In the genomic region with DNA sequence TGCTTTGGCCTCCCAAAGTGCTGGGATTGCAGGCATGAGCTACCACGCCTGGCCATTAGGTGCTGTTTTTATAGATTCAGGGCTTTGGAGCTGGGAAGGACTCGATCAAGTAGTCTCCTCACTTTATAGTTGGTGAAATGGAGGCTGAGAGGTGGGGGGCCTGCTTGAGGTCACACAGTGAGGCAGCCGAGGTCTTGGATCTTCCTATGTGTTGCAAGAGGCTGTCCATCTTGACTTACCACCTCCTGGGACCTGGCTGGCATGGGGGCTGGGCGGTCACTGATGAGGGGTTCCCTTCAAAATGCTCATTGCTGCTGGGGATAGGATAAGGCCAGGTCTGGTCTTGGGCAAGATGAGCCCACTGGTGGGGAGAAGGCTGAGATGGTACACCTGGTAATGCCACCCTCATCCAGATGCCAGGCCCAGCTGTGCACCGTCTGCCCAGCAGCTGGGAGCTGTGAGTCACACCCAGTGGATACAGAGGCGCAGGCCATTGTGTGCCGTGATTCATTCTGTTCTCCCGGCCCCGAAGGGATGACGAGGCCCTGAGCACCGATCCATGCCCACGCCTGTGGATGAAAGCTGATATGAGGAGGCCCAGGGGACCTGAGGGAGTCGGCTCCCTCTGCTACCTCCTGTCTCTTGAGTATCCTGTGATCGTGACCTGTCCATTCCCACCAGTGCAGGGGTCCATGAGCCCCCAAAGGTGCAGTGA, we compare ENCODE assay signal across 10 cellular contexts. TPM values are rescaled to one million over a fixed set of nuclear protein-coding genes. Genes with fewer than 3 reads are reported as not detected.
DNase-seq lines count a peak whose midpoint lies in the region; ATAC-seq and TF ChIP-seq lines count a peak whose summit lies in the region.
"Had no signal": no experiment of that assay in that cellular context is flagged by ENCODE, and none has a peak within 500 bp of the region (broad histone marks: within the 10 kb centered on the region; RNA-seq: fewer than 3 reads in every experiment).

No MANE protein-coding gene starts in this region.

- H3K4me3 ChIP-seq in A673 (ENCODE audit: low read depth, low read length, poor library complexity, severe bottlenecking) (no peak overlapping the region), endodermal cell (ENCODE audit: low read length) (no peak overlapping the region), mucosa of descending colon (no peak overlapping the region)

- H3K27ac Mint-ChIP-seq in endodermal cell = peak overlapping the region; percentile 62
- H3K27ac Mint-ChIP-seq in effector memory CD8-positive, alpha-beta T cell = no peak overlapping the region
- H3K27ac Mint-ChIP-seq: activated B cell treated with CpG ODN at 0.5 μM for 24 hours had no signal

- no peak for TF ChIP-seq CTCF in A673 (conservative IDR thresholded peaks at IDR 0.05; ENCODE audit: low read depth, low read length)
- TF ChIP-seq CTCF in endodermal cell (conservative IDR thresholded peaks at IDR 0.05) = peak; percentile 27
- no peak for TF ChIP-seq CTCF in mucosa of descending colon (IDR thresholded peaks at IDR 0.05)

- peak; percentile 81 for ATAC-seq in mucosa of descending colon
- no peak for ATAC-seq in GM21360 (IDR thresholded peaks at IDR 0.05; ENCODE audit: unreplicated experiment)
- no peak for ATAC-seq in effector memory CD8-positive, alpha-beta T cell (replicated peaks)

- CTCF ChIA-PET in A673 (lab: Charles Lee) = no interaction called here

- H3K36me3 ChIP-seq in A673 (ENCODE audit: insufficient read depth, low read length, poor library complexity, severe bottlenecking) = no peaks in the 10 kb centered on the region
- peaks cover 28% of the 10 kb centered on the region for H3K36me3 ChIP-seq in endodermal cell (ENCODE audit: control insufficient read depth, insufficient read depth, low read length)
- H3K36me3 ChIP-seq in mucosa of descending colon (ENCODE audit: low read depth) = no peaks in the 10 kb centered on the region

- peaks cover 10% of the 10 kb centered on the region for H3K36me3 Mint-ChIP-seq in endodermal cell (ENCODE audit: low read depth)
- H3K36me3 Mint-ChIP-seq in effector memory CD8-positive, alpha-beta T cell (ENCODE audit: insufficient read depth) = peaks cover 7% of the 10 kb centered on the region

- no peak overlapping the region for H3K9ac ChIP-seq in endodermal cell (ENCODE audit: extremely low read depth, low read length, poor library complexity, severe bottlenecking)

- no peaks in the 10 kb centered on the region for H3K9me3 Mint-ChIP-seq in endodermal cell
- H3K9me3 Mint-ChIP-seq in effector memory CD8-positive, alpha-beta T cell = no peaks in the 10 kb centered on the region
- H3K9me3 Mint-ChIP-seq: activated B cell treated with CpG ODN at 0.5 μM for 24 hours had no signal

- POLR2A ChIA-PET in A673 (lab: Charles Lee; ENCODE audit: low non-redundant PET) = no interaction called here

- peaks cover 10% of the 10 kb centered on the region for H3K4me1 ChIP-seq in A673 (ENCODE audit: insufficient read depth, low read length, poor library complexity, severe bottlenecking)
- H3K4me1 ChIP-seq in endodermal cell (ENCODE audit: control insufficient read depth, insufficient read depth, low read length) = peaks cover 28% of the 10 kb centered on the region
- H3K4me1 ChIP-seq in mucosa of descending colon (ENCODE audit: low read depth) = peaks cover 21% of the 10 kb centered on the region

- H3K27me3 Mint-ChIP-seq in endodermal cell (ENCODE audit: insufficient read depth) = no peaks in the 10 kb centered on the region
- peaks cover 4 to 17% of the 10 kb centered on the region in 2 donors for H3K27me3 Mint-ChIP-seq in effector memory CD8-positive, alpha-beta T cell
- H3K27me3 Mint-ChIP-seq: activated B cell treated with CpG ODN at 0.5 μM for 24 hours had no signal

- 78 to 89% methylated on average over 9 to 14 of the region's 14 CpGs for WGBS in endodermal cell (ENCODE audit: insufficient coverage in 1 of 2, insufficient read length in 1 of 2), 2 experiments

- BruUV-seq in A673 (replicated peaks; lab: Mats Ljungman, UMichigan) = no TSS peak

- H3K4me3 Mint-ChIP-seq in endodermal cell = no peak overlapping the region
- H3K4me3 Mint-ChIP-seq in effector memory CD8-positive, alpha-beta T cell = no peak overlapping the region
- H3K4me3 Mint-ChIP-seq: activated B cell treated with CpG ODN at 0.5 μM for 24 hours had no signal

- no peak overlapping the region for H3K27ac ChIP-seq in A673 (ENCODE audit: low read depth, low read length, poor library complexity, severe bottlenecking)
- H3K27ac ChIP-seq in endodermal cell (ENCODE audit: low read depth, low read length) = peak overlapping the region; percentile 7

- H3K9me3 ChIP-seq in A673 (ENCODE audit: low read depth, low read length, poor library complexity, severe bottlenecking) (no peaks in the 10 kb centered on the region), endodermal cell (ENCODE audit: control insufficient read depth, low read length) (no peaks in the 10 kb centered on the region), mucosa of descending colon (no peaks in the 10 kb centered on the region)

- DNase-seq in A673 (ENCODE audit: low spot score) (peak; percentile 82), NCI-H2107 (lab: John Stamatoyannopoulos, UW) (peak; percentile 27), endodermal cell (no peak), mucosa of descending colon (peak in 2 of 3 donors; percentile 35 to 75), NCI-H2081 (lab: John Stamatoyannopoulos, UW) (no peak), OCI-M2 (lab: John Stamatoyannopoulos, UW; ENCODE audit: unreplicated experiment) (no peak)
- DNase-seq in effector memory CD8-positive, alpha-beta T cell = no peak
- DNase-seq: activated B cell treated with CpG ODN at 0.5 μM for 24 hours, DND-41 had no signal

- peaks cover 42% of the 10 kb centered on the region for H3K4me1 Mint-ChIP-seq in endodermal cell
- H3K4me1 Mint-ChIP-seq in effector memory CD8-positive, alpha-beta T cell (ENCODE audit: low read depth in 2 of 2) = peaks cover 0 to 3% of the 10 kb centered on the region in 2 donors

- intact Hi-C loops in A673 (cut with micrococcal nuclease; ENCODE audit: unreplicated experiment) = no loop called here
- intact Hi-C loops in mucosa of descending colon (cut with DNase I, micrococcal nuclease) = no loop called here

- H3K27me3 ChIP-seq in A673 (replicated peaks; ENCODE audit: insufficient read depth, low read depth, low read length, poor library complexity) = no peaks in the 10 kb centered on the region
- H3K27me3 ChIP-seq in endodermal cell (ENCODE audit: control insufficient read depth, insufficient read depth, low read length, poor library complexity, severe bottlenecking) = no peaks in the 10 kb centered on the region

RNA-seq across cellular contexts. Expression of gene NDST1, which starts 10.5 kb away (rescaled TPM):
- total RNA-seq in A673 (2021) = 44.0 and 46.7 TPM in 2 replicates
- total RNA-seq in endodermal cell = 10 to 100 TPM; 53.3 to 71.7 TPM
- 40.7 TPM for polyA plus RNA-seq in endodermal cell (2013, experiment 1 of 2)
- 37.5 TPM for polyA plus RNA-seq in endodermal cell (2013, experiment 2 of 2)
- 10 to 100 TPM; 58.1 to 66.5 (median 60.6) TPM for total RNA-seq in mucosa of descending colon

RNA-seq across cellular contexts. Expression of gene RPS14, which starts 47.9 kb away (rescaled TPM):
- total RNA-seq in A673 (2021) = 1,789 and 1,909 TPM in 2 replicates
- total RNA-seq in endodermal cell = 1,000 to 10,000 TPM; 2,313 to 2,316 TPM
- 1,931 TPM for polyA plus RNA-seq in endodermal cell (2013, experiment 1 of 2)
- 1,875 TPM for polyA plus RNA-seq in endodermal cell (2013, experiment 2 of 2)
- total RNA-seq in mucosa of descending colon = 1,000 to 10,000 TPM; 1,569 to 1,671 (median 1,618) TPM

Comparison
In these comparisons a context has a peak if more than half of its experiments do, and no peak if none do; other contexts are left out.
1. DNase-seq: peak in A673 (single experiment), NCI-H2107 (single experiment) and mucosa of descending colon (2 of 3); none in endodermal cell (single experiment), NCI-H2081 (0 of 2), effector memory CD8-positive, alpha-beta T cell (0 of 3) and OCI-M2 (single experiment).